In the genomic region with DNA sequence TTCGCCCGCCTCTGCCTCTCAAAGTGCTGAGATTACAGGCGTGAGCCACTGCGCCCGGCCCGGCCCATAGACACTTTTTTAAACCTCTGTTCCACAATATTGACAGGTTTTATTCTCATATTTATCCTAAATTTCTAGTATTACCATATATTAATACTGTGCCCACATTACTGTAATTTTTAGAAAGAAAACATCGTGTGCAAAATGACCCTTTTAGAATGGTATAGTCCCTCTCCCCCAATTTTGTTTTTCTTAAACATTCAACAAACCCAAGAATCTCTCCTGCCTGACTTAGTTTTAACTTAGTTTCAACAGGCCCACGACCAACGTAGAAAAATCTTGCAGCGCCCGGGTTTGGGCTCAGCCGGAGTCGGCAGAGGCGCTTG, we compare ENCODE assay signal across 1 cellular context.
TF ChIP-seq lines count a peak whose summit lies in the region.

No MANE protein-coding gene starts in this region.

TF ChIP-seq in HepG2, 621 proteins besides CTCF, POLR2A, EP300 and RAD21:
- TF ChIP-seq ZNF816 (CRISPR knock-in tag; IDR thresholded peaks at IDR 0.05; ENCODE audit: borderline replicate concordance): 0 out of 2 replicates have a peak, but pooled peaks have one; percentile 9
- TF ChIP-seq, protein P1, sequence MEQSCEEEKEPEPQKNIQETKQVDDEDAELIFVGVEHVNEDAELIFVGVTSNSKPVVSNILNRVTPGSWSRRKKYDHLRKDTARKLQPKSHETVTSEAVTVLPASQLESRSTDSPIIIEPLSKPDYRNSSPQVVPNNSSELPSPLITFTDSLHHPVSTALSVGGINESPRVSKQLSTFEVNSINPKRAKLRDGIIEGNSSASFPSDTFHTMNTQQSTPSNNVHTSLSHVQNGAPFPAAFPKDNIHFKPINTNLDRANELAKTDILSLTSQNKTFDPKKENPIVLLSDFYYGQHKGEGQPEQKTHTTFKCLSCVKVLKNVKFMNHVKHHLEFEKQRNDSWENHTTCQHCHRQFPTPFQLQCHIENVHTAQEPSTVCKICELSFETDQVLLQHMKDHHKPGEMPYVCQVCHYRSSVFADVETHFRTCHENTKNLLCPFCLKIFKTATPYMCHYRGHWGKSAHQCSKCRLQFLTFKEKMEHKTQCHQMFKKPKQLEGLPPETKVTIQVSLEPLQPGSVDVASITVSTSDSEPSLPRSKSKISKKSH (CRISPR knock-in tag; IDR thresholded peaks at IDR 0.05; ENCODE audit: borderline replicate concordance): no peak
